Comparison of ENCODE assay signal across 27 cellular contexts in genomic region chr3:123511726-123512125, GRCh38.
DNase-seq lines count a peak whose midpoint lies in the region; ATAC-seq and TF ChIP-seq lines count a peak whose summit lies in the region.
"Had no signal": no experiment of that assay in that cellular context is flagged by ENCODE, and none has a peak within 500 bp of the region (broad histone marks: within the 10 kb centered on the region; RNA-seq: fewer than 3 reads in every experiment).

No MANE protein-coding gene starts in this region.

- peaks cover 0 to 14% of the 10 kb centered on the region in 2 experiments; a peak in 2 of 3 replicates for H3K36me3 ChIP-seq in HEK293 (ENCODE audit: control insufficient read depth in 2 of 2, insufficient read depth in 1 of 2, low read length in 2 of 2)
- no peaks in the 10 kb centered on the region for H3K36me3 ChIP-seq in right lobe of liver
- H3K36me3 ChIP-seq in tibial nerve: peaks cover 0 to 16% (median 0%) of the 10 kb centered on the region in 3 donors

- no peak overlapping the region for H3K4me3 ChIP-seq in HEK293 (ENCODE audit: low read depth, low read length)
- H3K4me3 ChIP-seq in right lobe of liver: no peak overlapping the region
- H3K4me3 ChIP-seq in tibial nerve: no peak overlapping the region
- H3K4me3 ChIP-seq: GM12878, GM23248, MG63 had no signal

- no peaks in the 10 kb centered on the region for H3K27me3 ChIP-seq in right lobe of liver
- H3K27me3 ChIP-seq in tibial nerve: no peaks in the 10 kb centered on the region
- H3K27me3 ChIP-seq: MG63 had no signal

- POLR2A ChIA-PET in HEK293 (lab: Yijun Ruan, JAX): no interaction called here

- H3K27ac ChIP-seq in HEK293 (ENCODE audit: extremely low read depth, low read depth, low read length) (no peak overlapping the region), right lobe of liver (no peak overlapping the region), tibial nerve (no peak overlapping the region)
- H3K27ac ChIP-seq: GM23248, RWPE1 had no signal

- no peak for TF ChIP-seq CTCF in HEK293 (tag by site-specific recombination; IDR thresholded peaks at IDR 0.05)
- TF ChIP-seq CTCF in right lobe of liver (IDR thresholded peaks at IDR 0.05): no peak
- no peak for TF ChIP-seq CTCF in tibial nerve (IDR thresholded peaks at IDR 0.05)

- CTCF ChIA-PET in HEK293 (lab: Yijun Ruan, JAX): interaction anchor here (0.6 kb wide), 1 partner anchor 936 kb away, joined by 3 read pairs; no protein-coding TSS in a partner anchor

- no peak for TF ChIP-seq EP300 in tibial nerve (IDR thresholded peaks at IDR 0.05)

- intact Hi-C loops in right lobe of liver (cut with DNase I): no loop called here
- intact Hi-C loops in activated CD4-positive, alpha-beta T cell treated with anti-CD3 and anti-CD28 coated beads, Interleukin-2, amount 10 ng/mL, durations not matched to agents 24 days and 14 days (cut with micrococcal nuclease): no loop called here

- H3K4me1 ChIP-seq in HEK293 (ENCODE audit: control insufficient read depth, insufficient read depth, low read length) (no peaks in the 10 kb centered on the region), right lobe of liver (peaks cover 0 to 11% (median 3%) of the 10 kb centered on the region in 4 donors), tibial nerve (peaks cover 0 to 5% (median 0%) of the 10 kb centered on the region in 4 donors)

- H3K9me3 ChIP-seq in HEK293 (ENCODE audit: control insufficient read depth, insufficient read depth, low read depth, low read length): no peaks in the 10 kb centered on the region
- H3K9me3 ChIP-seq in right lobe of liver: no peaks in the 10 kb centered on the region
- no peaks in the 10 kb centered on the region for H3K9me3 ChIP-seq in tibial nerve
- H3K9me3 ChIP-seq: MG63 had no signal

- peaks cover 45% of the 10 kb centered on the region for H3K36me3 Mint-ChIP-seq in activated T-helper 17 cell treated with anti-CD3 and anti-CD28 coated beads, Interleukin-2, amount 50 U/mL, for 72 hours (ENCODE audit: low read depth)
- no peaks in the 10 kb centered on the region for H3K36me3 Mint-ChIP-seq in activated CD4-positive, alpha-beta T cell treated with anti-CD3 and anti-CD28 coated beads, Interleukin-2, amount 10 ng/mL, durations not matched to agents 24 days and 14 days (ENCODE audit: low read depth)

- no peaks in the 10 kb centered on the region for H3K27me3 Mint-ChIP-seq in activated T-helper 17 cell treated with anti-CD3 and anti-CD28 coated beads, Interleukin-2, amount 50 U/mL, for 72 hours
- H3K27me3 Mint-ChIP-seq in activated CD4-positive, alpha-beta T cell treated with anti-CD3 and anti-CD28 coated beads, Interleukin-2, amount 10 ng/mL, durations not matched to agents 24 days and 14 days: no peaks in the 10 kb centered on the region
- H3K27me3 Mint-ChIP-seq: CD4-positive, alpha-beta memory T cell had no signal

- 72% methylated on average over 3 of the region's 3 CpGs for WGBS in right lobe of liver (ENCODE audit: insufficient coverage, low coverage, low lambda C conversion rate, missing lambda C conversion rate)
- 62 to 67% methylated on average over 3 of the region's 3 CpGs for WGBS in tibial nerve, 2 donors

- no peaks in the 10 kb centered on the region for H3K4me1 Mint-ChIP-seq in activated T-helper 17 cell treated with anti-CD3 and anti-CD28 coated beads, Interleukin-2, amount 50 U/mL, for 72 hours
- no peaks in the 10 kb centered on the region for H3K4me1 Mint-ChIP-seq in activated CD4-positive, alpha-beta T cell treated with anti-CD3 and anti-CD28 coated beads, Interleukin-2, amount 10 ng/mL, durations not matched to agents 24 days and 14 days

- TF ChIP-seq POLR2A in right lobe of liver (IDR thresholded peaks at IDR 0.05) (no peak), tibial nerve (IDR thresholded peaks at IDR 0.05) (no peak)

- H3K4me3 Mint-ChIP-seq in activated T-helper 17 cell treated with anti-CD3 and anti-CD28 coated beads, Interleukin-2, amount 50 U/mL, for 72 hours: no peak overlapping the region
- H3K4me3 Mint-ChIP-seq in activated CD4-positive, alpha-beta T cell treated with anti-CD3 and anti-CD28 coated beads, Interleukin-2, amount 10 ng/mL, durations not matched to agents 24 days and 14 days: no peak overlapping the region
- H3K4me3 Mint-ChIP-seq: CD4-positive, alpha-beta memory T cell had no signal

- H3K9me3 Mint-ChIP-seq in activated T-helper 17 cell treated with anti-CD3 and anti-CD28 coated beads, Interleukin-2, amount 50 U/mL, for 72 hours: no peaks in the 10 kb centered on the region
- no peaks in the 10 kb centered on the region for H3K9me3 Mint-ChIP-seq in activated CD4-positive, alpha-beta T cell treated with anti-CD3 and anti-CD28 coated beads, Interleukin-2, amount 10 ng/mL, durations not matched to agents 24 days and 14 days
- H3K9me3 Mint-ChIP-seq: CD4-positive, alpha-beta memory T cell had no signal

- ATAC-seq in activated T-helper 17 cell treated with anti-CD3 and anti-CD28 coated beads, Interleukin-2, amount 50 U/mL, for 72 hours (replicated peaks): no peak
- no peak for ATAC-seq in right lobe of liver
- ATAC-seq: GM12878, HCT116, Panc1 had no signal

- peak overlapping the region; percentile 8 for H3K27ac Mint-ChIP-seq in activated T-helper 17 cell treated with anti-CD3 and anti-CD28 coated beads, Interleukin-2, amount 50 U/mL, for 72 hours
- H3K27ac Mint-ChIP-seq in activated CD4-positive, alpha-beta T cell treated with anti-CD3 and anti-CD28 coated beads, Interleukin-2, amount 10 ng/mL, durations not matched to agents 24 days and 14 days: no peak overlapping the region

- peak; percentile 7 for DNase-seq in iris pigment epithelial cell (ENCODE audit: low read depth)
- no peak for DNase-seq in effector CD8-positive, alpha-beta T cell (lab: John Stamatoyannopoulos, UW)
- DNase-seq in right lobe of liver: no peak
- DNase-seq in activated CD4-positive, alpha-beta T cell treated with anti-CD3 and anti-CD28 coated beads, Interleukin-2, amount 10 ng/mL, durations not matched to agents 24 days and 14 days: no peak
- DNase-seq in tibial nerve (ENCODE audit: low spot score in 2 of 2): no peak
- DNase-seq: C1 segment of cervical spinal cord; CD4-positive, alpha-beta memory T cell; DMS 273 treated with DMSO at 0.1 percent for 48 hours; DMS79; EL; GDM1; GM23248; KBM-7; MG63; NCI-H1105 treated with DMSO at 0.1 percent for 48 hours; NCI-H146; NCI-H1930; NCI-H446; NCI-H524 treated with DMSO at 0.1 percent for 48 hours; NCI-H82; SHP77 had no signal

TF ChIP-seq in HEK293, 187 proteins besides CTCF, POLR2A, EP300 and RAD21:
- TF ChIP-seq ZNF621 (tag by site-specific recombination; IDR thresholded peaks at IDR 0.05) (no peak), GLIS1 (tag by site-specific recombination; IDR thresholded peaks at IDR 0.05) (peak; percentile 62)
